8 cellular contexts compared by ENCODE assay signal in the genomic region with DNA sequence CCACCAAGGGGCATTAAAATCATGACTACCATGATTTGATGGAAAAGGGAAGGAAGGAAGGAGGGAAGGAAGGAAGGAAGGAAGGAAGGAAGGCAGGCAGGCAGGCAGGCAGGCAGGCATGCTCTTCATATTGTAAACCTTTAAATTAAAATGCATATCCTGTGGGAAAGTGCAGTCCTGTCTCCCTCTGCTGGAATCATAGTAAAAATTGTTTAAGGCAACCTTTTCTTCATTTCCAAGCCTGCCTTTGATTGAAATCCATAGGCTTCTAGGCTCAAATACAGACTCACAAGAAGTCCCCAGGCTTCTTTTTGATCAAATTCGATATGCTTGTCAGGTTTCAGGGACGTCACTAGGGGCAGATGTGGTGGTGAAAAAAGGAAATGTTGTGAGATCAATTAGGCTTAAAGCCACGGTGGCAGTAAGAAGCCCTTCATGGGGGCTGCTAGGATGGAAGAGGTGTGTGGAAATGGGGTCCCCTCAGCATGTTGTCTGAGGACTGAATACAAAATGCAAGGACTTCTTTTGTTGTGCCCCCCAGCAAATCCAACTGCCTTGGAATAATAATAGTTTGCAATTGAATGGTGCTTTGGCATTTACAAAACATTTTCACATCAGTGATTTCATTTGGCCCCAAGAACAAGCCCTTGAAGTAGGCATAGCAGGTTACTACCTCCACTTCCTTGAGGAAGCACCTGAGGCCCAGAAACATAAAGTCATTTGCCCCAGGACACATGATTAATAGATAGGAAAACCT. TPM values are rescaled to one million over a fixed set of nuclear protein-coding genes. Genes with fewer than 3 reads are reported as not detected.
DNase-seq lines count a peak whose midpoint lies in the region; ATAC-seq lines count a peak whose summit lies in the region.

No MANE protein-coding gene starts in this region.

- H3K36me3 Mint-ChIP-seq in activated CD4-positive, alpha-beta T cell treated with anti-CD3 and anti-CD28 coated beads, Interleukin-2, amount 10 ng/mL, durations not matched to agents 7 days and 5 days (ENCODE audit: low read depth), result no peaks in the 10 kb centered on the region

- CTCF ChIA-PET in activated CD4-positive, alpha-beta T cell treated with anti-CD3 and anti-CD28 coated beads, Interleukin-2, amount 10 ng/mL, durations not matched to agents 7 days and 5 days (lab: Charles Lee), result interaction anchor here (0.6 kb wide), 1 partner anchor 1884 kb away, joined by 3 read pairs; no protein-coding TSS in a partner anchor

- peak; percentile 11 for DNase-seq in activated CD4-positive, alpha-beta T cell treated with anti-CD3 and anti-CD28 coated beads, Interleukin-2, amount 10 ng/mL, durations not matched to agents 7 days and 5 days
- DNase-seq in activated CD4-positive, alpha-beta T cell treated with anti-CD3 and anti-CD28 coated beads, Interleukin-2, amount 50 U/mL, for 48 hours, result no peak
- DNase-seq in NAMALWA (ENCODE audit: low spot score) (peak; percentile 49), SKM-1 (lab: John Stamatoyannopoulos, UW; ENCODE audit: unreplicated experiment) (peak; percentile 8), foreskin melanocyte (peak; percentile 44), retina (peak; percentile 57), hippocampal formation (lab: John Stamatoyannopoulos, UW) (no peak)

- POLR2A ChIA-PET in activated CD4-positive, alpha-beta T cell treated with anti-CD3 and anti-CD28 coated beads, Interleukin-2, amount 10 ng/mL, durations not matched to agents 7 days and 5 days (lab: Charles Lee), result no interaction called here

- ATAC-seq in GM18502 (IDR thresholded peaks at IDR 0.05; ENCODE audit: poor library complexity, unreplicated experiment), result no peak

- no peak overlapping the region for H3K4me3 Mint-ChIP-seq in activated CD4-positive, alpha-beta T cell treated with anti-CD3 and anti-CD28 coated beads, Interleukin-2, amount 10 ng/mL, durations not matched to agents 7 days and 5 days

- H3K4me1 Mint-ChIP-seq in activated CD4-positive, alpha-beta T cell treated with anti-CD3 and anti-CD28 coated beads, Interleukin-2, amount 10 ng/mL, durations not matched to agents 7 days and 5 days, result peaks cover 27% of the 10 kb centered on the region

- no peaks in the 10 kb centered on the region for H3K9me3 Mint-ChIP-seq in activated CD4-positive, alpha-beta T cell treated with anti-CD3 and anti-CD28 coated beads, Interleukin-2, amount 10 ng/mL, durations not matched to agents 7 days and 5 days

- peak overlapping the region; percentile 4 for H3K27ac Mint-ChIP-seq in activated CD4-positive, alpha-beta T cell treated with anti-CD3 and anti-CD28 coated beads, Interleukin-2, amount 10 ng/mL, durations not matched to agents 7 days and 5 days

- H3K27me3 Mint-ChIP-seq in activated CD4-positive, alpha-beta T cell treated with anti-CD3 and anti-CD28 coated beads, Interleukin-2, amount 10 ng/mL, durations not matched to agents 7 days and 5 days, result peaks cover 23% of the 10 kb centered on the region

RNA-seq across cellular contexts. Expression of gene GABRR1, which starts 25.6 kb away (rescaled TPM):
- total RNA-seq in activated CD4-positive, alpha-beta T cell treated with anti-CD3 and anti-CD28 coated beads, Interleukin-2, amount 10 ng/mL, durations not matched to agents 7 days and 5 days, result not detected

Comparison
In these comparisons a context has a peak if more than half of its experiments do, and no peak if none do; other contexts are left out.
1. DNase-seq: peak in activated CD4-positive, alpha-beta T cell treated with anti-CD3 and anti-CD28 coated beads, Interleukin-2, amount 10 ng/mL, durations not matched to agents 7 days and 5 days (single experiment), NAMALWA (single experiment), SKM-1 (single experiment), foreskin melanocyte (single experiment) and retina (single experiment); none in activated CD4-positive, alpha-beta T cell treated with anti-CD3 and anti-CD28 coated beads, Interleukin-2, amount 50 U/mL, for 48 hours (0 of 2) and hippocampal formation (0 of 2).